In genomic region chr13:78940444-78940843, GRCh38 we compare ENCODE assay signal across 31 cellular contexts.
"Had no signal": no experiment of that assay in that cellular context is flagged by ENCODE, and none has a peak within 500 bp of the region (broad histone marks: within the 10 kb centered on the region; RNA-seq: fewer than 3 reads in every experiment).

No MANE protein-coding gene starts in this region.

- ATAC-seq: natural killer cell; psoas muscle; right cardiac atrium; sciatic nerve; stimulated activated memory B cell treated with anti-CD40 and anti-IgM and Interleukin-4, amounts not matched to agents 10 μg/mL and 1 μg/mL and 100 μg/mL, for 72 hours; stimulated activated naive CD8-positive, alpha-beta T cell treated with anti-CD3 and anti-CD28 coated beads, Interleukin-15, amount 100 ng/mL, for 72 hours; stimulated activated naive CD8-positive, alpha-beta T cell treated with anti-CD3 and anti-CD28 coated beads, Interleukin-15, Interleukin-2, amounts not matched to agents 100 U/mL and 50 U/mL, for 24 hours; upper lobe of right lung had no signal

- H3K4me2 ChIP-seq: neural progenitor cell, smooth muscle cell had no signal

- H3K4me3 ChIP-seq: neural progenitor cell, ovary, psoas muscle, skin epidermis, smooth muscle cell, spleen, suprapubic skin, testis, tibial artery, transverse colon, upper lobe of right lung, uterus had no signal

- H2AFZ ChIP-seq: neural progenitor cell, parathyroid adenoma had no signal

- H3K27me3 ChIP-seq: neural progenitor cell, ovary, spleen, suprapubic skin, testis, tibial artery, transverse colon, upper lobe of right lung, uterus had no signal

- H3K27ac ChIP-seq: neural progenitor cell, ovary, parathyroid adenoma, psoas muscle, skin epidermis, spleen, suprapubic skin, testis, tibial artery, transverse colon, upper lobe of right lung, uterus had no signal

- H3K9me3 Mint-ChIP-seq: nephron; neural progenitor cell; stimulated activated memory B cell treated with anti-CD40 and anti-IgM and Interleukin-4, amounts not matched to agents 10 μg/mL and 1 μg/mL and 100 μg/mL, for 72 hours; stimulated activated naive CD8-positive, alpha-beta T cell treated with anti-CD3 and anti-CD28 coated beads, Interleukin-15, amount 100 ng/mL, for 72 hours; type B pancreatic cell had no signal

- H3K4me3 Mint-ChIP-seq: natural killer cell; nephron; neural progenitor cell; stimulated activated memory B cell treated with anti-CD40 and anti-IgM and Interleukin-4, amounts not matched to agents 10 μg/mL and 1 μg/mL and 100 μg/mL, for 72 hours; stimulated activated naive CD8-positive, alpha-beta T cell treated with anti-CD3 and anti-CD28 coated beads, Interleukin-15, amount 100 ng/mL, for 72 hours; type B pancreatic cell had no signal

- H3K36me3 ChIP-seq: neural progenitor cell, ovary, spleen, suprapubic skin, tibial artery, transverse colon, upper lobe of right lung, uterus had no signal

- H3K9ac ChIP-seq: neural progenitor cell, parathyroid adenoma had no signal

- H3K27me3 Mint-ChIP-seq: progenitor cell of endocrine pancreas; stimulated activated memory B cell treated with anti-CD40 and anti-IgM and Interleukin-4, amounts not matched to agents 10 μg/mL and 1 μg/mL and 100 μg/mL, for 72 hours had no signal

- H3K9me3 ChIP-seq: ovary, psoas muscle, spleen, suprapubic skin, testis, tibial artery, transverse colon, upper lobe of right lung, uterus had no signal

- H3K36me3 Mint-ChIP-seq: natural killer cell; neural progenitor cell; stimulated activated memory B cell treated with anti-CD40 and anti-IgM and Interleukin-4, amounts not matched to agents 10 μg/mL and 1 μg/mL and 100 μg/mL, for 72 hours; type B pancreatic cell had no signal

- DNase-seq: natural killer cell; occipital lobe; ovary; posterior cingulate gyrus; psoas muscle; right cardiac atrium; spleen; stimulated activated CD4-positive, alpha-beta T cell treated with anti-CD3 and anti-CD28 coated beads, Interleukin-12 subunit alpha, Interleukin-12 subunit beta, amount 100 ng/mL, for 4 hours; stimulated activated CD4-positive, alpha-beta T cell treated with anti-CD3 and anti-CD28 coated beads, Interleukin-1b, Interleukin-23, amount 100 ng/mL, for 48 hours; stimulated activated CD4-positive, alpha-beta T cell treated with anti-CD3 and anti-CD28 coated beads, Interleukin-4, amount 100 ng/mL, for 1 hour; stimulated activated CD4-positive, alpha-beta T cell treated with anti-CD3 and anti-CD28 coated beads, Interleukin-4, amount 100 ng/mL, for 4 hours; stimulated activated CD8-positive, alpha-beta memory T cell treated with anti-CD3 and anti-CD28 coated beads, Interleukin-4, amount 100 ng/mL, for 48 hours; stimulated activated naive CD4-positive, alpha-beta T cell; stimulated activated naive CD8-positive, alpha-beta T cell treated with anti-CD3 and anti-CD28 coated beads, Interleukin-15, amount 100 ng/mL, for 72 hours; stimulated activated naive CD8-positive, alpha-beta T cell treated with anti-CD3 and anti-CD28 coated beads, Interleukin-15, Interleukin-2, amounts not matched to agents 100 U/mL and 50 U/mL, for 24 hours; substantia nigra; testis; tibial artery; transverse colon; upper lobe of right lung; uterus had no signal

- H3K4me1 ChIP-seq: neural progenitor cell, parathyroid adenoma, psoas muscle, spleen, suprapubic skin, testis, tibial artery, transverse colon, upper lobe of right lung, uterus had no signal

- H3K4me1 Mint-ChIP-seq: natural killer cell; nephron; stimulated activated memory B cell treated with anti-CD40 and anti-IgM and Interleukin-4, amounts not matched to agents 10 μg/mL and 1 μg/mL and 100 μg/mL, for 72 hours; stimulated activated naive CD8-positive, alpha-beta T cell treated with anti-CD3 and anti-CD28 coated beads, Interleukin-15, amount 100 ng/mL, for 72 hours had no signal

- H3K79me2 ChIP-seq: parathyroid adenoma had no signal

- H3K27ac Mint-ChIP-seq: natural killer cell; nephron; neural progenitor cell; progenitor cell of endocrine pancreas; stimulated activated memory B cell treated with anti-CD40 and anti-IgM and Interleukin-4, amounts not matched to agents 10 μg/mL and 1 μg/mL and 100 μg/mL, for 72 hours; stimulated activated naive CD8-positive, alpha-beta T cell treated with anti-CD3 and anti-CD28 coated beads, Interleukin-15, amount 100 ng/mL, for 72 hours; type B pancreatic cell had no signal
